In genomic region chr19:52567921-52568320, GRCh38 we compare ENCODE assay signal across 32 cellular contexts.
"Had no signal": no experiment of that assay in that cellular context is flagged by ENCODE, and none has a peak within 500 bp of the region (broad histone marks: within the 10 kb centered on the region; RNA-seq: fewer than 3 reads in every experiment).

No MANE protein-coding gene starts in this region.

- H3K4me3 ChIP-seq: adrenal gland, ascending aorta, body of pancreas, breast epithelium, cardiac muscle cell had no signal

- H3K4me1 ChIP-seq: breast epithelium had no signal

- DNase-seq: activated effector memory CD4-positive, alpha-beta T cell treated with anti-CD3 and anti-CD28 coated beads, Interleukin-2, amount 50 U/mL, for 16 hours; activated effector memory CD4-positive, alpha-beta T cell treated with Interleukin-2 at 50 U/mL for 16 hours; activated gamma-delta T cell; activated gamma-delta T cell treated with Interleukin-2 at 50 U/mL for 16 hours; activated naive CD4-positive, alpha-beta T cell; activated naive CD4-positive, alpha-beta T cell treated with anti-CD3 and anti-CD28 coated beads for 36 hours; activated naive CD4-positive, alpha-beta T cell treated with anti-CD3 and anti-CD28 coated beads, Interleukin-2, amount 10 ng/mL, durations not matched to agents 7 days and 5 days; activated naive CD4-positive, alpha-beta T cell treated with anti-CD3 and anti-CD28 coated beads, Interleukin-2, amount 50 U/mL, for 16 hours; activated naive CD4-positive, alpha-beta T cell treated with Interleukin-2 at 50 U/mL for 16 hours; activated naive CD8-positive, alpha-beta T cell treated with anti-CD3 and anti-CD28 coated beads for 36 hours; activated naive CD8-positive, alpha-beta T cell treated with anti-CD3 and anti-CD28 coated beads, Interleukin-2, amount 10 ng/mL, durations not matched to agents 7 days and 5 days; activated naive CD8-positive, alpha-beta T cell treated with anti-CD3 and anti-CD28 coated beads, Interleukin-2, amount 50 U/mL, for 24 hours; activated T-cell treated with anti-CD3 and anti-CD28 coated beads for 4 hours; activated T-cell treated with anti-CD3 and anti-CD28 coated beads, Interleukin-2, amount 50 U/mL, for 1 hour; activated T-cell treated with anti-CD3 and anti-CD28 coated beads, Interleukin-2, amount 50 U/mL, for 24 hours; activated T-cell treated with anti-CD3 and anti-CD28 coated beads, Interleukin-2, amount 50 U/mL, for 4 hours; activated T-cell treated with anti-CD3 and anti-CD28 coated beads, Interleukin-2, amount 50 U/mL, for 48 hours; activated T-cell treated with anti-CD3 and anti-CD28 coated beads, Interleukin-2, amount 50 U/mL, for 72 hours; adrenal gland; amniotic stem cell; amygdala; anterior cingulate cortex; aorta; body of pancreas; brain microvascular endothelial cell; caudate nucleus; central memory CD4-positive, alpha-beta T cell; cerebellar nuclear complex had no signal

- FAIRE-seq: astrocyte had no signal

- H3K36me3 ChIP-seq: adrenal gland, breast epithelium, cardiac muscle cell had no signal

- H3K27ac ChIP-seq: adrenal gland, ascending aorta, body of pancreas, brain microvascular endothelial cell, breast epithelium, cardiac muscle cell had no signal

- H3K27me3 ChIP-seq: adrenal gland, ascending aorta, body of pancreas, brain microvascular endothelial cell, breast epithelium, cardiac muscle cell had no signal
